In the genomic region with DNA sequence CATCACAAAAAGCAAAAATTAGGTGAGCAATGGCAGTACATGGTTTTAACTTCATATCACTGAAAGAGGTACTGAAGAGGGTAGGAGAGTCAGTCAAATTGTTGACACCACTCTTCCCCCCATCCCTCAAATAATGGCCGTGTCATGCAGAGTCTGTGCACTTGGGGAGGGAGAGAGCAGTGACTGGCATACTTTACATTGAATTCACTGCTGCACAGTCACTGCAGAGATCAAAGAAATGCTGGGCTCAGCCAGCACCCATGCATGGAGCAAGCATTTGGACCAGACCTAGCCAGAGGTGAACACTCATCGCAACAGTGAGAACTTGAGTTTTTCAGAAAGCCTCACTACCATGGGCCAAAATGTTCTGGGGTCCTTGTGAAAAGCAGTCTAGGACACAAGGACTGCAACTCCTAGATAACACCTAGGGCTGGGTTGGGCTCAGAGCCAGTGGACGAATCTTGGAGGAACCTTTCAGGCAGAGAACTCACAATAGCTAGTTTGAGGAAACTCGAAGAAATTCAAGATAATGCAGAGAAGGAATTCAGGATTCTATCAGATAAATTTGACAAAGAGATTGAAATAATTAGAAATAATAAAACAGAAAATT, we compare ENCODE assay signal across 23 cellular contexts.
"Had no signal": no experiment of that assay in that cellular context is flagged by ENCODE, and none has a peak within 500 bp of the region (broad histone marks: within the 10 kb centered on the region; RNA-seq: fewer than 3 reads in every experiment).

No MANE protein-coding gene starts in this region.

- ATAC-seq: Panc1, PC-3 had no signal

- H3K9ac ChIP-seq: SK-N-SH had no signal

- H3K27ac Mint-ChIP-seq: IgD-negative memory B cell had no signal

- H3K4me2 ChIP-seq: SK-N-SH had no signal

- H3K9me3 ChIP-seq: SK-N-SH had no signal

- DNase-seq: KBM-7, MV-4-11, NCI-H1048, NCI-H1105, NCI-H1417, NCI-H1436 treated with DMSO at 0.1 percent for 48 hours, NCI-H1694, NCI-H187 treated with DMSO at 0.1 percent for 48 hours, NCI-H2081, NCI-H2107, NCI-H2227 treated with DMSO at 0.1 percent for 48 hours, NCI-H510A, NCI-H524 treated with DMSO at 0.1 percent for 48 hours, NCI-H69, NCI-H774, PC-3, SHP77, SK-N-SH, SW 1271 had no signal

- H3K4me3 Mint-ChIP-seq: IgD-negative memory B cell had no signal

- H3K4me1 Mint-ChIP-seq: IgD-negative memory B cell had no signal

- H3K36me3 Mint-ChIP-seq: IgD-negative memory B cell had no signal

- H3K27ac ChIP-seq: HL-60, RWPE1 had no signal
